In the genomic region with DNA sequence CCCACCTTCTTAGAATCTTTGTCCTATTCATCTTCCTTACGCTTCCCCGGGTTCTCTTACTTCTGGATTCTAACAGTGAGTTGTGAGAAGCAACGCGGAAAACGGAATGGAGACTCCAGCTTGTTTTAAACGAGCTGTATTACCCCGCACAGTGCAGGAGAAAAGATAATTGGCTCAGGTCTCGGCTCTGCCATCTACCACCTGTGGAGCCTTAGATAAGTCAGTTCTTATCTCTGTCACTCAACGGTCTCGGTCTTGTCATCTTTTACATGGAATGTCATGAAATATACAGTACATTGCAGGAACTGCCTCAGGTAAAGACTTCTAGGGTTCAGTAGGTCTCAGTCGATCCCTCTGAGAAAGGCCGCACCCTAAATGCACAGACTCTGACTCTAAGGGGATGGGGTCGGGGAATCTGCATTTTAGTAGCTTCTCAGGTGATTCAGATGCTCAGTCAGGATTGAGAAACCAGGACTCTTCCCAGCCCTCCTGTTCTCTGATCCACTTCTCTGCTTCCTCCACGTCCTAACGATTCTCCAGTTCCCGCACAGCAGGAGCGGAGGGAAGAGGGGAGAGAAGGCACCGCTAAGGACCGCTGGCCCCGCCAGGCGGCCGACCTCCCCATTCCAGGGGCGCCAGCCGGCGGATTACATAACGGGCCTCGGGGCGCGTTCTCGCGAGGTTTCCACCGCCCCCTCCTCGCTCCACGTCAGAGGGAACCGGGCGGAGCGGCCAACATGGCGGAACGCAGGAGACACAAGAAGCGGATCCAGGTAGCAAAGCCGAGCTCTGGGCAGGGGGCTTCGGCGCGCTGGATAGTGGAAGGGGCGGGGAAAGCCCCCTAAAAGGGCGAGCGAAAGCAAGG, we compare ENCODE assay signal across 8 cellular contexts. TPM values are rescaled to one million over a fixed set of nuclear protein-coding genes. Genes with fewer than 3 reads are reported as not detected.
DNase-seq lines count a peak whose midpoint lies in the region; TF ChIP-seq lines count a peak whose summit lies in the region.

A gene with protein sequence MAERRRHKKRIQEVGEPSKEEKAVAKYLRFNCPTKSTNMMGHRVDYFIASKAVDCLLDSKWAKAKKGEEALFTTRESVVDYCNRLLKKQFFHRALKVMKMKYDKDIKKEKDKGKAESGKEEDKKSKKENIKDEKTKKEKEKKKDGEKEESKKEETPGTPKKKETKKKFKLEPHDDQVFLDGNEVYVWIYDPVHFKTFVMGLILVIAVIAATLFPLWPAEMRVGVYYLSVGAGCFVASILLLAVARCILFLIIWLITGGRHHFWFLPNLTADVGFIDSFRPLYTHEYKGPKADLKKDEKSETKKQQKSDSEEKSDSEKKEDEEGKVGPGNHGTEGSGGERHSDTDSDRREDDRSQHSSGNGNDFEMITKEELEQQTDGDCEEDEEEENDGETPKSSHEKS (plus strand): TSS at position 722 of the 865 bp plus-strand sequence. CDS start 16 bp downstream, at position 738.

- in situ Hi-C loops in HAP-1 (cut with MboI; ENCODE audit: low sequenced_read_pairs) = no loop called here

- H3K79me2 ChIP-seq in neural progenitor cell (ENCODE audit: low read depth) = peaks cover 48% of the 10 kb centered on the region

- TF ChIP-seq CTCF in foreskin fibroblast (IDR thresholded peaks at IDR 0.05; ENCODE audit: low read depth, low read length) = peak; percentile 33
- TF ChIP-seq CTCF in neural progenitor cell (IDR thresholded peaks at IDR 0.05) = peak; percentile 42

- H3K4me2 ChIP-seq in neural progenitor cell = peak within 1 kb of the TSS; percentile 83

- H3K36me3 Mint-ChIP-seq in neural progenitor cell = peaks cover 4% of the 10 kb centered on the region

- H3K4me3 ChIP-seq in HAP-1 = peak within 1 kb of the TSS; percentile 74
- H3K4me3 ChIP-seq in MG63 = peak within 1 kb of the TSS; percentile 84
- H3K4me3 ChIP-seq in foreskin fibroblast (ENCODE audit: low read depth in 1 of 2, low read length in 2 of 2) = peak within 1 kb of the TSS; percentile 77 to 92
- H3K4me3 ChIP-seq in neural progenitor cell = peak within 1 kb of the TSS; percentile 85

- H3K27ac ChIP-seq in neural progenitor cell = peak within 1 kb of the TSS; percentile 97

- H3K9ac ChIP-seq in neural progenitor cell = peak within 1 kb of the TSS; percentile 94

- H3K9me3 Mint-ChIP-seq in neural progenitor cell = no peaks in the 10 kb centered on the region

- H3K36me3 ChIP-seq in HAP-1 (replicated peaks) (0 out of 2 replicates have a peak, but pooled peaks cover 1% of the 10 kb centered on the region), MG63 (peaks cover 13% of the 10 kb centered on the region; the same call in 1 of the 2 replicates), neural progenitor cell (no peaks in the 10 kb centered on the region)

- H3F3A ChIP-seq in neural progenitor cell (ENCODE audit: low read depth) = peaks cover 9% of the 10 kb centered on the region

- no peaks in the 10 kb centered on the region for H3K27me3 Mint-ChIP-seq in neural progenitor cell (ENCODE audit: insufficient read depth, low read depth)

- no peaks in the 10 kb centered on the region for H3K27me3 ChIP-seq in HAP-1 (ENCODE audit: low read depth)
- peaks cover 2% of the 10 kb centered on the region; the same call in 1 of the 2 replicates for H3K27me3 ChIP-seq in MG63
- no peaks in the 10 kb centered on the region for H3K27me3 ChIP-seq in neural progenitor cell

- H2AFZ ChIP-seq in neural progenitor cell (replicated peaks) = peak within 1 kb of the TSS; percentile 78

- peaks cover 25% of the 10 kb centered on the region for H3K4me1 ChIP-seq in HAP-1
- peaks cover 19% of the 10 kb centered on the region for H3K4me1 ChIP-seq in neural progenitor cell

- peak within 1 kb of the TSS; percentile 98 for H3K27ac Mint-ChIP-seq in neural progenitor cell

- H3K4me3 Mint-ChIP-seq in neural progenitor cell = peak within 1 kb of the TSS; percentile 91

- H3K9me3 ChIP-seq in HAP-1 (no peaks in the 10 kb centered on the region), MG63 (no peaks in the 10 kb centered on the region), neural progenitor cell (ENCODE audit: low read depth) (no peaks in the 10 kb centered on the region)

- DNase-seq in GDM1 (lab: John Stamatoyannopoulos, UW) (peak; percentile 87), HAP-1 (ENCODE audit: low spot score in 2 of 2) (peak; percentile 86 to 96), MG63 (peak; percentile 95), SHP77 treated with DMSO at 0.1 percent for 48 hours (lab: John Stamatoyannopoulos, UW) (peak; percentile 80), activated gamma-delta T cell (lab: John Stamatoyannopoulos, UW) (peak; percentile 88), foreskin fibroblast (peak; percentile 88 to 96), neural progenitor cell (ENCODE audit: low spot score) (peak; percentile 98), stromal cell of bone marrow (ENCODE audit: low read depth) (peak; percentile 81)

- H3K4me1 Mint-ChIP-seq in neural progenitor cell = peaks cover 20% of the 10 kb centered on the region

- peaks cover 41% of the 10 kb centered on the region for H4K20me1 ChIP-seq in neural progenitor cell (ENCODE audit: low read depth)

RNA-seq across cellular contexts. Expression of the gene that starts here (rescaled TPM):
- 12.2 and 28.1 TPM in 2 replicates for total RNA-seq in MG63 (2014; rRNA removed; shearing (Covaris generic); ENCODE audit: low replicate concordance)
- 22.0 and 34.8 TPM in 2 replicates for total RNA-seq in neural progenitor cell (ENCODE audit: low replicate concordance)

Comparison
In these comparisons a context has a peak if more than half of its experiments do, and no peak if none do; other contexts are left out.
1. Peak in every context shown above with its lines: DNase-seq, H3K4me3 ChIP-seq and H3K27ac ChIP-seq.